In the genomic region with DNA sequence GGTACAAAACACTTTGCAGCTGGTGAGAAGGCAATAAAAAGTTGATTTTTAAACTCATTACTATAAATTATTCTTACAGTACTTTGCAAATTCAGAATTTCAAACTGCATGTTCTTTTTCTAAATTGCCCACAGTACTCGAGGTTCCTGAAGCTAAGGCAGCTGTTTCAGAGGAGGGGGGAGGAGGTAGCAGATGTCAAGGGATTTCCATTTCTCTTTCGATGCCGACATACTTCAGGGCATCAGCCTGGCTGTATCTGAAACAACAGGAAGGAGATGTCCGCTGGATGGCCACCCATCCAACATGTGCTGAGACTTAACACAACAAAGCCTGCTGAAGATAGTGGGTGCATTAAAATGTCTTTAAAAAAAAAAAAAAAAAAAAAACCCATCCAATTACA, we compare ENCODE assay signal across 22 cellular contexts.
"Had no signal": no experiment of that assay in that cellular context is flagged by ENCODE, and none has a peak within 500 bp of the region (broad histone marks: within the 10 kb centered on the region; RNA-seq: fewer than 3 reads in every experiment).

No MANE protein-coding gene starts in this region.

- H3K27me3 ChIP-seq: ovary, right atrium auricular region, thyroid gland, upper lobe of right lung had no signal

- H3K27ac ChIP-seq: coronary artery, epithelial cell of prostate, ovary, prostate gland, right atrium auricular region, thyroid gland, upper lobe of right lung had no signal

- H3K4me1 Mint-ChIP-seq: activated naive CD8-positive, alpha-beta T cell treated with anti-CD3 and anti-CD28 coated beads, Interleukin-2, amount 10 ng/mL, durations not matched to agents 7 days and 5 days; memory B cell had no signal

- H3K4me3 Mint-ChIP-seq: activated naive CD8-positive, alpha-beta T cell treated with anti-CD3 and anti-CD28 coated beads, Interleukin-2, amount 10 ng/mL, durations not matched to agents 7 days and 5 days; activated T-helper 1 cell treated with anti-CD3 and anti-CD28 coated beads, Interleukin-12 subunit alpha, Interleukin-12 subunit beta, Interleukin-2, Interleukin-4 antibody, amounts not matched to agents 30 ng/mL and 10 ng/mL and 1 ng/mL, durations not matched to agents 14 hours and 24 hours and 36 hours; endodermal cell; memory B cell had no signal

- H3K27me3 Mint-ChIP-seq: activated naive CD8-positive, alpha-beta T cell treated with anti-CD3 and anti-CD28 coated beads, Interleukin-2, amount 10 ng/mL, durations not matched to agents 7 days and 5 days; memory B cell had no signal

- H3K36me3 ChIP-seq: ovary, prostate gland, right atrium auricular region had no signal

- H3K4me3 ChIP-seq: coronary artery, ovary, prostate gland, right atrium auricular region, thyroid gland, upper lobe of right lung had no signal

- H3K9me3 ChIP-seq: ovary, prostate gland, right atrium auricular region, thyroid gland, upper lobe of right lung had no signal

- ATAC-seq: left colon; stimulated activated naive CD8-positive, alpha-beta T cell treated with anti-CD3 and anti-CD28 coated beads, Interleukin-15, Interleukin-2, amounts not matched to agents 100 U/mL and 50 U/mL, for 24 hours; upper lobe of right lung had no signal

- H3K4me1 ChIP-seq: prostate gland, right atrium auricular region, thyroid gland, upper lobe of right lung had no signal

- DNase-seq: activated CD4-positive, alpha-beta T cell treated with anti-CD3 and anti-CD28 coated beads for 1 hour; activated CD8-positive, alpha-beta memory T cell treated with anti-CD3 and anti-CD28 coated beads, Interleukin-2, amount 50 U/mL, for 48 hours; activated gamma-delta T cell treated with Interleukin-2 at 50 U/mL for 16 hours; activated naive CD8-positive, alpha-beta T cell treated with anti-CD3 and anti-CD28 coated beads, Interleukin-2, amount 10 ng/mL, durations not matched to agents 7 days and 5 days; amygdala; endodermal cell; left colon; ovary; stimulated activated CD4-positive, alpha-beta T cell treated with anti-CD3 and anti-CD28 coated beads, Interleukin-12 subunit alpha, Interleukin-12 subunit beta, amount 100 ng/mL, for 4 hours; stimulated activated CD4-positive, alpha-beta T cell treated with anti-CD3 and anti-CD28 coated beads, Interleukin-4, amount 100 ng/mL, for 4 hours; stimulated activated naive CD8-positive, alpha-beta T cell treated with anti-CD3 and anti-CD28 coated beads, Interleukin-15, Interleukin-2, amounts not matched to agents 100 U/mL and 50 U/mL, for 24 hours; substantia nigra; T-helper 1 cell; T-helper 9 cell; thyroid gland; upper lobe of right lung had no signal

- H3K9me3 Mint-ChIP-seq: activated naive CD8-positive, alpha-beta T cell treated with anti-CD3 and anti-CD28 coated beads, Interleukin-2, amount 10 ng/mL, durations not matched to agents 7 days and 5 days; activated T-helper 1 cell treated with anti-CD3 and anti-CD28 coated beads, Interleukin-12 subunit alpha, Interleukin-12 subunit beta, Interleukin-2, Interleukin-4 antibody, amounts not matched to agents 30 ng/mL and 10 ng/mL and 1 ng/mL, durations not matched to agents 14 hours and 24 hours and 36 hours; endodermal cell; memory B cell had no signal

- H3K27ac Mint-ChIP-seq: activated naive CD8-positive, alpha-beta T cell treated with anti-CD3 and anti-CD28 coated beads, Interleukin-2, amount 10 ng/mL, durations not matched to agents 7 days and 5 days; activated T-helper 1 cell treated with anti-CD3 and anti-CD28 coated beads, Interleukin-12 subunit alpha, Interleukin-12 subunit beta, Interleukin-2, Interleukin-4 antibody, amounts not matched to agents 30 ng/mL and 10 ng/mL and 1 ng/mL, durations not matched to agents 14 hours and 24 hours and 36 hours; endodermal cell; memory B cell had no signal
